8 cellular contexts compared by ENCODE assay signal in genomic region chr16:85687651-85688471, GRCh38. TPM values are rescaled to one million over a fixed set of nuclear protein-coding genes. Genes with fewer than 3 reads are reported as not detected.
DNase-seq lines count a peak whose midpoint lies in the region; ATAC-seq and TF ChIP-seq lines count a peak whose summit lies in the region.

No MANE protein-coding gene starts in this region.

- H3K27ac Mint-ChIP-seq in IgD-negative memory B cell: peak overlapping the region in 2 of 3 donors; percentile 39 to 82
- H3K27ac Mint-ChIP-seq in naive thymus-derived CD8-positive, alpha-beta T cell: no peak overlapping the region

- ATAC-seq in naive thymus-derived CD8-positive, alpha-beta T cell: no peak
- no peak for ATAC-seq in GM19463 (IDR thresholded peaks at IDR 0.05; ENCODE audit: unreplicated experiment)

- no peaks in the 10 kb centered on the region for H3K9me3 Mint-ChIP-seq in IgD-negative memory B cell
- H3K9me3 Mint-ChIP-seq in naive thymus-derived CD8-positive, alpha-beta T cell: no peaks in the 10 kb centered on the region

- H3K27me3 Mint-ChIP-seq in IgD-negative memory B cell: peaks cover 4% of the 10 kb centered on the region
- H3K27me3 Mint-ChIP-seq in naive thymus-derived CD8-positive, alpha-beta T cell: peaks cover 0 to 9% (median 0%) of the 10 kb centered on the region in 5 donors

- H3K36me3 ChIP-seq in breast epithelium: no peaks in the 10 kb centered on the region

- POLR2A ChIA-PET in naive thymus-derived CD8-positive, alpha-beta T cell (lab: Charles Lee): interaction anchor here (0.6 kb wide), 1 partner anchor 12 kb away, joined by 3 read pairs; no protein-coding TSS in a partner anchor

- H3K4me3 Mint-ChIP-seq in IgD-negative memory B cell: peak overlapping the region; percentile 71 to 88 (median 82)
- H3K4me3 Mint-ChIP-seq in naive thymus-derived CD8-positive, alpha-beta T cell: peak overlapping the region; percentile 61 to 84 (median 76)

- TF ChIP-seq POLR2A in breast epithelium (IDR thresholded peaks at IDR 0.05): no peak

- H3K27ac ChIP-seq in breast epithelium: no peak overlapping the region

- peaks cover 0 to 4% of the 10 kb centered on the region in 2 donors for H3K4me1 ChIP-seq in breast epithelium

- H3K4me3 ChIP-seq in AG10803 (ENCODE audit: low read length) (peak overlapping the region; percentile 74), breast epithelium (peak overlapping the region; percentile 55 to 76 (median 67))

- peaks cover 6 to 13% (median 7%) of the 10 kb centered on the region in 3 donors for H3K4me1 Mint-ChIP-seq in IgD-negative memory B cell
- peaks cover 0 to 6% (median under 1%) of the 10 kb centered on the region in 4 donors for H3K4me1 Mint-ChIP-seq in naive thymus-derived CD8-positive, alpha-beta T cell

- no peaks in the 10 kb centered on the region for H3K36me3 Mint-ChIP-seq in IgD-negative memory B cell
- no peaks in the 10 kb centered on the region for H3K36me3 Mint-ChIP-seq in naive thymus-derived CD8-positive, alpha-beta T cell

- TF ChIP-seq CTCF in AG10803 (conservative IDR thresholded peaks at IDR 0.05; ENCODE audit: low read length) (no peak), breast epithelium (IDR thresholded peaks at IDR 0.05) (no peak)

- H3K9me3 ChIP-seq in breast epithelium: no peaks in the 10 kb centered on the region

- DNase-seq in AG10803 (ENCODE audit: low read depth) (no peak), breast epithelium (ENCODE audit: low spot score in 2 of 2) (no peak), NCI-H1694 treated with DMSO at 0.1 percent for 48 hours (lab: John Stamatoyannopoulos, UW) (no peak), NCI-H446 treated with DMSO at 0.1 percent for 48 hours (lab: John Stamatoyannopoulos, UW) (no peak), NCI-H146 treated with DMSO at 0.1 percent for 48 hours (lab: John Stamatoyannopoulos, UW; ENCODE audit: unreplicated experiment) (no peak)
- peak in 1 of 10 donors; percentile 61 for DNase-seq in naive thymus-derived CD8-positive, alpha-beta T cell

- no peaks in the 10 kb centered on the region for H3K27me3 ChIP-seq in breast epithelium

- intact Hi-C loops in breast epithelium (cut with DNase I; ENCODE audit: low total_unique reads): no loop called here

RNA-seq across cellular contexts. Expression of gene GINS2, which starts 0.9 kb away (rescaled TPM):
- 0.69 TPM for polyA plus RNA-seq in IgD-negative memory B cell
- total RNA-seq in breast epithelium: 1 to 10 TPM in 2 of 3 donors, under 1 TPM in 1; 0.66 to 3.1 (median 1.1) TPM
- under 1 TPM; 0.47 to 0.74 TPM for total RNA-seq in naive thymus-derived CD8-positive, alpha-beta T cell
- 1 to 10 TPM in 1 of 3 donors, under 1 TPM in 2; 0.08 to 1.0 (median 0.82) TPM for polyA plus RNA-seq in naive thymus-derived CD8-positive, alpha-beta T cell

Comparison
In these comparisons a context has a peak if more than half of its experiments do, and no peak if none do; other contexts are left out.
1. H3K27ac Mint-ChIP-seq: peak in IgD-negative memory B cell (2 of 3); none in naive thymus-derived CD8-positive, alpha-beta T cell (0 of 10).